5 cellular contexts compared by ENCODE assay signal in genomic region chr12:64212066-64212746, GRCh38.
TF ChIP-seq lines count a peak whose summit lies in the region.

No MANE protein-coding gene starts in this region.

TF ChIP-seq in SK-N-SH treated with all-trans-retinoic acid at 6 μM for 48 hours, 23 proteins besides CTCF, POLR2A, EP300 and RAD21:
- TF ChIP-seq ZNF8 (CRISPR knock-in tag; IDR thresholded peaks at IDR 0.05) = peak; percentile 85
- no peak for TF ChIP-seq ZFP3 (CRISPR knock-in tag; IDR thresholded peaks at IDR 0.05)
TF ChIP-seq in SK-N-SH treated with all-trans-retinoic acid at 6 μM for 48 hours: peak in this region for 1.

TF ChIP-seq in SK-N-SH, 30 proteins besides CTCF, POLR2A, EP300 and RAD21 (continues in another document):
- TF ChIP-seq EZH2phosphoT487 (IDR thresholded peaks at IDR 0.05; ENCODE audit: borderline replicate concordance, low read depth) (no peak), TCF12 (IDR thresholded peaks at IDR 0.05) (no peak), TAF1 (IDR thresholded peaks at IDR 0.05; ENCODE audit: borderline replicate concordance, low read depth, low read length) (no peak), GABPA (IDR thresholded peaks at IDR 0.05; ENCODE audit: low read depth) (no peak), NFIC (IDR thresholded peaks at IDR 0.05; ENCODE audit: borderline replicate concordance) (no peak), REST (IDR thresholded peaks at IDR 0.05; ENCODE audit: low read depth, low read length) (no peak), RFX5 (IDR thresholded peaks at IDR 0.05; ENCODE audit: low read length) (no peak), FOSL2 (IDR thresholded peaks at IDR 0.05; ENCODE audit: borderline replicate concordance, low read depth) (no peak)
- TF ChIP-seq, protein P1, sequence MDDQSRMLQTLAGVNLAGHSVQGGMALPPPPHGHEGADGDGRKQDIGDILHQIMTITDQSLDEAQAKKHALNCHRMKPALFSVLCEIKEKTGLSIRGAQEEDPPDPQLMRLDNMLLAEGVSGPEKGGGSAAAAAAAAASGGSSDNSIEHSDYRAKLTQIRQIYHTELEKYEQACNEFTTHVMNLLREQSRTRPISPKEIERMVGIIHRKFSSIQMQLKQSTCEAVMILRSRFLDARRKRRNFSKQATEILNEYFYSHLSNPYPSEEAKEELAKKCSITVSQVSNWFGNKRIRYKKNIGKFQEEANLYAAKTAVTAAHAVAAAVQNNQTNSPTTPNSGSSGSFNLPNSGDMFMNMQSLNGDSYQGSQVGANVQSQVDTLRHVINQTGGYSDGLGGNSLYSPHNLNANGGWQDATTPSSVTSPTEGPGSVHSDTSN (IDR thresholded peaks at IDR 0.05) = no peak

TF ChIP-seq in HCT116, 20 proteins besides CTCF, POLR2A, EP300 and RAD21:
- TF ChIP-seq EGR1 (IDR thresholded peaks at IDR 0.05; ENCODE audit: low read depth) (no peak), CEBPB (IDR thresholded peaks at IDR 0.05; ENCODE audit: low read depth) (peak; percentile 19; the same call in 1 of the 2 replicates), SIN3A (IDR thresholded peaks at IDR 0.05; ENCODE audit: low read depth) (no peak)
TF ChIP-seq in HCT116: peak in this region for 1.

TF ChIP-seq in Ishikawa, 13 proteins besides CTCF, POLR2A, EP300 and RAD21:
- no peak for TF ChIP-seq EGR1 (IDR thresholded peaks at IDR 0.05)
- TF ChIP-seq CEBPB (IDR thresholded peaks at IDR 0.05) = peak; percentile 93
- no peak for TF ChIP-seq ZBTB7A (IDR thresholded peaks at IDR 0.05; ENCODE audit: low read depth)

TF ChIP-seq in K562, 482 proteins besides CTCF, POLR2A, EP300 and RAD21:
- peak; percentile 42; the same call in 1 of the 2 replicates for TF ChIP-seq CEBPG (CRISPR knock-in tag; IDR thresholded peaks at IDR 0.05)
- TF ChIP-seq CEBPG (tag; conservative IDR thresholded peaks at IDR 0.05 in 1 of 2, IDR thresholded peaks at IDR 0.05 in 1 of 2) = peak; percentile 63 to 96
- TF ChIP-seq FOXJ3 (CRISPR knock-in tag; IDR thresholded peaks at IDR 0.05) = no peak
- peak; percentile 96 for TF ChIP-seq CEBPB (tag; IDR thresholded peaks at IDR 0.05)
- no peak for TF ChIP-seq ZFPM2 (CRISPR knock-in tag; IDR thresholded peaks at IDR 0.05)
- no peak for TF ChIP-seq PCBP1 (IDR thresholded peaks at IDR 0.05; ENCODE audit: low read depth, low read length, poor library complexity, severe bottlenecking)
- no peak for TF ChIP-seq HCFC1 (IDR thresholded peaks at IDR 0.05; ENCODE audit: low read depth, low read length)
- TF ChIP-seq XRCC5 (IDR thresholded peaks at IDR 0.05; ENCODE audit: low read depth, low read length) = no peak
- TF ChIP-seq, protein P2, sequence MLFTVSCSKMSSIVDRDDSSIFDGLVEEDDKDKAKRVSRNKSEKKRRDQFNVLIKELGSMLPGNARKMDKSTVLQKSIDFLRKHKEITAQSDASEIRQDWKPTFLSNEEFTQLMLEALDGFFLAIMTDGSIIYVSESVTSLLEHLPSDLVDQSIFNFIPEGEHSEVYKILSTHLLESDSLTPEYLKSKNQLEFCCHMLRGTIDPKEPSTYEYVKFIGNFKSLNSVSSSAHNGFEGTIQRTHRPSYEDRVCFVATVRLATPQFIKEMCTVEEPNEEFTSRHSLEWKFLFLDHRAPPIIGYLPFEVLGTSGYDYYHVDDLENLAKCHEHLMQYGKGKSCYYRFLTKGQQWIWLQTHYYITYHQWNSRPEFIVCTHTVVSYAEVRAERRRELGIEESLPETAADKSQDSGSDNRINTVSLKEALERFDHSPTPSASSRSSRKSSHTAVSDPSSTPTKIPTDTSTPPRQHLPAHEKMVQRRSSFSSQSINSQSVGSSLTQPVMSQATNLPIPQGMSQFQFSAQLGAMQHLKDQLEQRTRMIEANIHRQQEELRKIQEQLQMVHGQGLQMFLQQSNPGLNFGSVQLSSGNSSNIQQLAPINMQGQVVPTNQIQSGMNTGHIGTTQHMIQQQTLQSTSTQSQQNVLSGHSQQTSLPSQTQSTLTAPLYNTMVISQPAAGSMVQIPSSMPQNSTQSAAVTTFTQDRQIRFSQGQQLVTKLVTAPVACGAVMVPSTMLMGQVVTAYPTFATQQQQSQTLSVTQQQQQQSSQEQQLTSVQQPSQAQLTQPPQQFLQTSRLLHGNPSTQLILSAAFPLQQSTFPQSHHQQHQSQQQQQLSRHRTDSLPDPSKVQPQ (CRISPR knock-in tag; IDR thresholded peaks at IDR 0.05; ENCODE audit: borderline replicate concordance) = no peak
